21 cellular contexts compared by ENCODE assay signal in the genomic region with DNA sequence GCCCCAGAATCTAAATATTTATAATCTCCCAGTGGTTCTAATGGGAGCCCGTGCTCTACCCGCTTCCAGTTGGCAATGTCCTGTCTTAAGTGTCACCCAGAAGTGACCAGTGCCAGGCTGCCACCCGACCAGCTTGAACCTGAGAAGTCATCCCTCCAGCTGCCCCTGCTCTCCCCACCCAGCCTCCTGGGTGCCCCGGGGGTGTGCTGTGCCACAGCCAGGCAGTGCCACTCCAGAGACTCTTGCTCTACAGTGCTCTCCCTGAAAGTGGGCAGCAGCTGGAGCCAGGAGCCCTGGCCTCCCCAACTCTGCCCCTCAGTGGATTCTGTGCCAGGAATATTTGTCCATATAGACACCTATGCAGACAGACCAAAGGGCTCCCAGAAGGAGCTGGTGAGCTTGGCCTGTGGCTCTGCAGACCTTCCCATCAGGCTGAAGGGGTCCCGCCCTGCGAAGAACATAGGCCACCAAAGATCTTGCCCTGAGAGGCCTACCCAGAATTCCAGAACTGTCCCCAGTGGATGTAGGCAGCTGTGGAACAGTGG. TPM values are rescaled to one million over a fixed set of nuclear protein-coding genes. Genes with fewer than 3 reads are reported as not detected.
DNase-seq lines count a peak whose midpoint lies in the region; ATAC-seq and TF ChIP-seq lines count a peak whose summit lies in the region.
"Had no signal": no experiment of that assay in that cellular context is flagged by ENCODE, and none has a peak within 500 bp of the region (broad histone marks: within the 10 kb centered on the region; RNA-seq: fewer than 3 reads in every experiment).

No MANE protein-coding gene starts in this region.

- H3K36me3 Mint-ChIP-seq in activated T-helper 17 cell treated with anti-CD3 and anti-CD28 coated beads, Interleukin-2, amount 50 U/mL, for 72 hours (ENCODE audit: low read depth), result no peaks in the 10 kb centered on the region

- TF ChIP-seq POLR2A in vagina (IDR thresholded peaks at IDR 0.05), result no peak

- no peak for ATAC-seq in activated T-helper 17 cell treated with anti-CD3 and anti-CD28 coated beads, Interleukin-2, amount 50 U/mL, for 72 hours (replicated peaks)
- ATAC-seq in mucosa of descending colon (no peak), HG02642 (IDR thresholded peaks at IDR 0.05; ENCODE audit: poor library complexity, unreplicated experiment) (no peak)

- peak overlapping the region; percentile 37; the same call in 1 of the 2 replicates for H3K4me2 ChIP-seq in BLaER1
- H3K4me2 ChIP-seq: PC-9 had no signal

- peak overlapping the region; percentile 56 for H3K27ac Mint-ChIP-seq in activated T-helper 17 cell treated with anti-CD3 and anti-CD28 coated beads, Interleukin-2, amount 50 U/mL, for 72 hours

- H3K36me3 ChIP-seq in BLaER1, result no peaks in the 10 kb centered on the region
- no peaks in the 10 kb centered on the region for H3K36me3 ChIP-seq in left ventricle myocardium inferior
- H3K36me3 ChIP-seq in mucosa of descending colon (ENCODE audit: low read depth), result no peaks in the 10 kb centered on the region
- H3K36me3 ChIP-seq in vagina, result no peaks in the 10 kb centered on the region

- intact Hi-C loops in left ventricle myocardium inferior (cut with micrococcal nuclease) (loop anchor here (5.0 kb wide), 2 partner anchors 130 to 225 kb away; partner anchors contain the start of gene GNAI3), mucosa of descending colon (cut with DNase I, micrococcal nuclease) (loop anchor here (5.0 kb wide), 1 partner anchor 130 kb away; no protein-coding TSS in a partner anchor), vagina (cut with DNase I) (loop anchor here (2.0 to 5.0 kb wide), 2 partner anchors 130 to 224 kb away; partner anchors contain the start of gene GNAI3)

- H3K4me3 Mint-ChIP-seq in activated T-helper 17 cell treated with anti-CD3 and anti-CD28 coated beads, Interleukin-2, amount 50 U/mL, for 72 hours, result no peak overlapping the region

- TF ChIP-seq CTCF in left ventricle myocardium inferior (IDR thresholded peaks at IDR 0.05; ENCODE audit: borderline replicate concordance) (no peak), mucosa of descending colon (IDR thresholded peaks at IDR 0.05) (no peak), vagina (IDR thresholded peaks at IDR 0.05) (no peak)

- H3K4me1 Mint-ChIP-seq in activated T-helper 17 cell treated with anti-CD3 and anti-CD28 coated beads, Interleukin-2, amount 50 U/mL, for 72 hours, result peaks cover 9% of the 10 kb centered on the region

- peak; percentile 13 for DNase-seq in left ventricle myocardium inferior
- DNase-seq in mucosa of descending colon, result peak in 2 of 3 donors; percentile 28 to 50
- no peak for DNase-seq in SW480 (ENCODE audit: low spot score)
- no peak for DNase-seq in vagina (ENCODE audit: extremely low spot score in 2 of 2)
- DNase-seq in stimulated activated CD4-positive, alpha-beta T cell treated with anti-CD3 and anti-CD28 coated beads, Interleukin-4, amount 100 ng/mL, for 24 hours, result no peak
- DNase-seq: DMS153, EL, KBM-7, NCI-H1092, NCI-H187, NCI-H2171, NCI-H446 treated with DMSO at 0.1 percent for 48 hours, NCI-H774, PC-9 had no signal

- H3K27me3 Mint-ChIP-seq in activated T-helper 17 cell treated with anti-CD3 and anti-CD28 coated beads, Interleukin-2, amount 50 U/mL, for 72 hours, result peaks cover 5% of the 10 kb centered on the region

- H3K9me3 Mint-ChIP-seq in activated T-helper 17 cell treated with anti-CD3 and anti-CD28 coated beads, Interleukin-2, amount 50 U/mL, for 72 hours, result no peaks in the 10 kb centered on the region

- no peaks in the 10 kb centered on the region for H3K27me3 ChIP-seq in BLaER1
- no peaks in the 10 kb centered on the region for H3K27me3 ChIP-seq in left ventricle myocardium inferior (ENCODE audit: low read depth)
- no peaks in the 10 kb centered on the region for H3K27me3 ChIP-seq in vagina

- H3K27ac ChIP-seq in BLaER1 (no peak overlapping the region), left ventricle myocardium inferior (replicated peaks) (no peak overlapping the region), vagina (no peak overlapping the region)
- H3K27ac ChIP-seq: C4-2B, PC-9 had no signal

- H4K20me1 ChIP-seq in BLaER1, result no peaks in the 10 kb centered on the region

- peaks cover 37% of the 10 kb centered on the region for H3K4me1 ChIP-seq in BLaER1
- peaks cover 27% of the 10 kb centered on the region for H3K4me1 ChIP-seq in left ventricle myocardium inferior
- H3K4me1 ChIP-seq in mucosa of descending colon (ENCODE audit: low read depth), result peaks cover 4% of the 10 kb centered on the region
- H3K4me1 ChIP-seq in vagina, result no peaks in the 10 kb centered on the region

- H3K4me3 ChIP-seq in BLaER1 (no peak overlapping the region), left ventricle myocardium inferior (no peak overlapping the region), mucosa of descending colon (no peak overlapping the region), vagina (no peak overlapping the region)
- H3K4me3 ChIP-seq: PC-9 had no signal

- H3K9me3 ChIP-seq in BLaER1, result no peaks in the 10 kb centered on the region
- no peaks in the 10 kb centered on the region for H3K9me3 ChIP-seq in left ventricle myocardium inferior (replicated peaks)
- no peaks in the 10 kb centered on the region for H3K9me3 ChIP-seq in mucosa of descending colon
- H3K9me3 ChIP-seq in vagina, result no peaks in the 10 kb centered on the region

- H3K9ac ChIP-seq in BLaER1, result no peak overlapping the region

RNA-seq across cellular contexts. Expression of gene EPS8L3, which starts 9.0 kb away (rescaled TPM):
- not detected for total RNA-seq in activated T-helper 17 cell treated with anti-CD3 and anti-CD28 coated beads, Interleukin-2, amount 50 U/mL, for 72 hours
- total RNA-seq in left ventricle myocardium inferior (0.11 TPM), mucosa of descending colon (100 to 1,000 TPM; 211 to 539 (median 356) TPM), vagina (not detected)
- total RNA-seq: H1, HT1080, M059J had no signal

RNA-seq across cellular contexts. Expression of gene GSTM3, which starts 31.9 kb away (rescaled TPM):
- 10 to 100 TPM in 1 of 2 donors, 1 to 10 TPM in 1; 8.9 to 30.2 TPM for total RNA-seq in activated T-helper 17 cell treated with anti-CD3 and anti-CD28 coated beads, Interleukin-2, amount 50 U/mL, for 72 hours
- 93.7 TPM for total RNA-seq in left ventricle myocardium inferior
- 10 to 100 TPM in 2 of 3 donors, 1 to 10 TPM in 1; 4.9 to 84.8 (median 12.4) TPM for total RNA-seq in mucosa of descending colon
- total RNA-seq in vagina, result 199 TPM

Comparison
In these comparisons a context has a peak if more than half of its experiments do, and no peak if none do; other contexts are left out.
1. DNase-seq: peak in left ventricle myocardium inferior (single experiment) and mucosa of descending colon (2 of 3); none in SW480 (single experiment), vagina (0 of 2) and stimulated activated CD4-positive, alpha-beta T cell treated with anti-CD3 and anti-CD28 coated beads, Interleukin-4, amount 100 ng/mL, for 24 hours (single experiment).
2. RNA of gene EPS8L3, which starts 9.0 kb away (total RNA-seq): 211 to 539 TPM in mucosa of descending colon; 0.11 TPM in left ventricle myocardium inferior (single experiment), not detected in activated T-helper 17 cell treated with anti-CD3 and anti-CD28 coated beads, Interleukin-2, amount 50 U/mL, for 72 hours and not detected in vagina (single experiment); every median in the first group is over 100 times any median in the second.